In the genomic region with DNA sequence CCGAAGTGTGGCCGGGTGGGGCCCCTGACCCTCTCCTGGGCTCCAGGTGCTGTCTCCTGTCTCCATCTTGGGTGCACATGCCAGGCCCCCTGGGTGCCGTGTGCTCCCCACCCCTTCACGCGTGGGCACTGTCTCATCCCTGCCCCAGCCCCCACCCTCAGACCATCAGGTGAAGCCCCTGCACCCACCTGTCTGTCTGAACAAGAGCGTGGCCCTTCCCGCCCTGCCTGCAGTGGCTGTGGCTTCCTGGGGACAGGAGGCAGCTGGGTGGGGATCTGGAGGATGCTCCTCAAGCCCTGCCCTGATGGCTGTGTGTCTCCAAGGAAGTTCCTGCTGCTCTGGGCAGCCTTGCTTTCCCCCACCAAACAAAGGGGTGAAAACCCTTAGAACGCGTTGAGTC, we compare ENCODE assay signal across 28 cellular contexts. TPM values are rescaled to one million over a fixed set of nuclear protein-coding genes. Genes with fewer than 3 reads are reported as not detected.
"Had no signal": no experiment of that assay in that cellular context is flagged by ENCODE, and none has a peak within 500 bp of the region (broad histone marks: within the 10 kb centered on the region; RNA-seq: fewer than 3 reads in every experiment).

No MANE protein-coding gene starts in this region.

- H3K27ac ChIP-seq: breast epithelium, foreskin keratinocyte, heart left ventricle, left ventricle myocardium inferior, neutrophil, ovary, skin epidermis, uterus had no signal

- ATAC-seq: activated naive CD8-positive, alpha-beta T cell treated with anti-CD3 and anti-CD28 coated beads, Interleukin-2, amount 50 U/mL, for 24 hours; esophagus mucosa; foreskin keratinocyte; sciatic nerve had no signal

- H3K4me3 ChIP-seq: breast epithelium, heart left ventricle, left ventricle myocardium inferior, lung, ovary, skin epidermis, uterus had no signal

- H3K27me3 ChIP-seq: breast epithelium, foreskin keratinocyte, heart left ventricle, neutrophil, ovary, uterus had no signal

- H3K36me3 ChIP-seq: breast epithelium, ovary, uterus had no signal

- H3K4me1 ChIP-seq: breast epithelium, foreskin keratinocyte, heart left ventricle, left ventricle myocardium inferior, uterus had no signal

- DNase-seq: activated CD4-positive, alpha-beta memory T cell treated with anti-CD3 and anti-CD28 coated beads, Interleukin-2, amount 10 ng/mL, durations not matched to agents 7 days and 5 days; activated CD4-positive, alpha-beta T cell treated with anti-CD3 and anti-CD28 coated beads, Interleukin-2, amount 10 ng/mL, durations not matched to agents 24 days and 14 days; activated CD4-positive, CD25-positive, alpha-beta regulatory T cell treated with anti-CD3 and anti-CD28 coated beads, Interleukin-2, amount 50 U/mL, for 72 hours; activated CD8-positive, alpha-beta memory T cell treated with anti-CD3 and anti-CD28 coated beads, Interleukin-2, amount 50 U/mL, for 48 hours; activated naive CD8-positive, alpha-beta T cell treated with anti-CD3 and anti-CD28 coated beads, Interleukin-2, amount 50 U/mL, for 24 hours; activated T-cell treated with anti-CD3 and anti-CD28 coated beads, Interleukin-2, amount 50 U/mL, for 48 hours; central memory CD4-positive, alpha-beta T cell; endodermal cell; foreskin keratinocyte; heart left ventricle; kidney glomerular epithelial cell; left ventricle myocardium inferior; ovary; retina; stimulated activated CD4-positive, alpha-beta T cell treated with anti-CD3 and anti-CD28 coated beads, Interleukin-12 subunit alpha, Interleukin-12 subunit beta, amount 100 ng/mL, for 4 hours; stimulated activated CD4-positive, alpha-beta T cell treated with anti-CD3 and anti-CD28 coated beads, Interleukin-4, amount 100 ng/mL, for 1 hour; substantia nigra; T-helper 2 cell; uterus had no signal

- H3K9me3 ChIP-seq: breast epithelium, heart left ventricle, left ventricle myocardium inferior, neutrophil, ovary, uterus had no signal

RNA-seq across cellular contexts. Expression of gene NRTN, which starts 22.5 kb away (rescaled TPM):
- total RNA-seq: sciatic nerve had no signal

RNA-seq across cellular contexts. Expression of gene FUT6, which starts 57.2 kb away (rescaled TPM):
- total RNA-seq: activated CD4-positive, alpha-beta memory T cell treated with anti-CD3 and anti-CD28 coated beads, Interleukin-2, amount 10 ng/mL, durations not matched to agents 7 days and 5 days; activated CD4-positive, alpha-beta T cell treated with anti-CD3 and anti-CD28 coated beads, Interleukin-2, amount 10 ng/mL, durations not matched to agents 24 days and 14 days; activated T-helper 2 cell treated with anti-CD3 and anti-CD28 coated beads, Interferon-gamma antibody, Interleukin-2, Interleukin-4, amounts not matched to agents 10 μg/mL and 5 μg/mL and 100 μg/mL, durations not matched to agents 14 hours and 24 hours and 36 hours; endodermal cell; foreskin keratinocyte; heart left ventricle; left ventricle myocardium inferior; mesenteric fat pad; progenitor cell of endocrine pancreas; sciatic nerve had no signal
- polyA plus RNA-seq: foreskin keratinocyte, heart left ventricle, ovary had no signal
